1 cellular context compared by ENCODE assay signal in genomic region chr19:42450314-42450934, GRCh38.
TF ChIP-seq lines count a peak whose summit lies in the region.

No MANE protein-coding gene starts in this region.

TF ChIP-seq in K562, 482 proteins besides CTCF, POLR2A, EP300 and RAD21 (continued from another document and continues in another):
- no peak for TF ChIP-seq AFF4 (CRISPR knock-in tag; IDR thresholded peaks at IDR 0.05)
- TF ChIP-seq LEF1 (IDR thresholded peaks at IDR 0.05) = peak; percentile 84
- TF ChIP-seq ZBTB40 (IDR thresholded peaks at IDR 0.05) = 0 out of 2 replicates have a peak, but pooled peaks have one; percentile 40
- no peak for TF ChIP-seq ZBTB40 (CRISPR knock-in tag; IDR thresholded peaks at IDR 0.05)
- TF ChIP-seq NR2C1 (IDR thresholded peaks at IDR 0.05) = peak; percentile 81
- peak; percentile 87 for TF ChIP-seq NR2C1 (tag; IDR thresholded peaks at IDR 0.05)
- peak; percentile 87 for TF ChIP-seq CTBP1 (IDR thresholded peaks at IDR 0.05; ENCODE audit: borderline replicate concordance)
- TF ChIP-seq NR4A1 (CRISPR knock-in tag; IDR thresholded peaks at IDR 0.05) = no peak
- TF ChIP-seq NR4A1 (tag; IDR thresholded peaks at IDR 0.05) = no peak
- TF ChIP-seq ZNF511 (CRISPR knock-in tag; IDR thresholded peaks at IDR 0.05) = no peak
- 0 out of 2 replicates have a peak, but pooled peaks have one; percentile 29 for TF ChIP-seq KLF16 (IDR thresholded peaks at IDR 0.05)
- TF ChIP-seq NBN (IDR thresholded peaks at IDR 0.05; ENCODE audit: low read depth) = 0 out of 2 replicates have a peak, but pooled peaks have one; percentile 36
- no peak for TF ChIP-seq ZBTB9 (CRISPR knock-in tag; IDR thresholded peaks at IDR 0.05)
- TF ChIP-seq VEZF1 (CRISPR knock-in tag; IDR thresholded peaks at IDR 0.05) = peak; percentile 41; the same call in 1 of the 2 replicates
- TF ChIP-seq ZNF778 (CRISPR knock-in tag; IDR thresholded peaks at IDR 0.05) = no peak
- no peak for TF ChIP-seq IRF2 (CRISPR knock-in tag; IDR thresholded peaks at IDR 0.05)
- TF ChIP-seq SREBF1 (IDR thresholded peaks at IDR 0.05; ENCODE audit: borderline replicate concordance, low read depth, low read length) = no peak
- peak in 1 of 2 experiments; percentile 67; a peak in 2 of 4 replicates for TF ChIP-seq TBL1XR1 (IDR thresholded peaks at IDR 0.05; ENCODE audit: low read length in 2 of 2)
- TF ChIP-seq MBD2 (IDR thresholded peaks at IDR 0.05; ENCODE audit: borderline replicate concordance, low read depth) = peak; percentile 31; the same call in 1 of the 2 replicates
- TF ChIP-seq CBX1 (IDR thresholded peaks at IDR 0.05; ENCODE audit: low read depth) = no peak
- TF ChIP-seq PHTF2 (CRISPR knock-in tag; IDR thresholded peaks at IDR 0.05) = no peak
- peak; percentile 81 for TF ChIP-seq ELF1 (tag; IDR thresholded peaks at IDR 0.05)
- peak; percentile 36 for TF ChIP-seq PRDM10 (IDR thresholded peaks at IDR 0.05; ENCODE audit: partially characterized antibody)
- peak in 1 of 2 experiments; percentile 55; a peak in 1 of 4 replicates for TF ChIP-seq ARNT (IDR thresholded peaks at IDR 0.05)
- TF ChIP-seq ZNF354B (CRISPR knock-in tag; IDR thresholded peaks at IDR 0.05) = no peak
- TF ChIP-seq ETV5 (CRISPR knock-in tag; IDR thresholded peaks at IDR 0.05; ENCODE audit: low read depth) = peak; percentile 74
- TF ChIP-seq ARID3A (IDR thresholded peaks at IDR 0.05; ENCODE audit: borderline replicate concordance, low read depth, low read length) = 0 out of 2 replicates have a peak, but pooled peaks have one; percentile 61
- TF ChIP-seq ELF2 (CRISPR knock-in tag; IDR thresholded peaks at IDR 0.05) = 0 out of 2 replicates have a peak, but pooled peaks have one; percentile 39
- no peak for TF ChIP-seq HEY1 (CRISPR knock-in tag; IDR thresholded peaks at IDR 0.05; ENCODE audit: borderline replicate concordance)
- TF ChIP-seq ZNF766 (CRISPR knock-in tag; conservative IDR thresholded peaks at IDR 0.05) = no peak
- TF ChIP-seq GABPB1 (CRISPR knock-in tag; IDR thresholded peaks at IDR 0.05) = 0 out of 2 replicates have a peak, but pooled peaks have one; percentile 45
- TF ChIP-seq HDAC8 (tag; IDR thresholded peaks at IDR 0.05) = no peak
- no peak for TF ChIP-seq ZNF121 (CRISPR knock-in tag; conservative IDR thresholded peaks at IDR 0.05)
- TF ChIP-seq CEBPG (CRISPR knock-in tag; IDR thresholded peaks at IDR 0.05) = no peak
- peak; percentile 36 to 61; a peak in 3 of 4 replicates for TF ChIP-seq CEBPG (tag; conservative IDR thresholded peaks at IDR 0.05 in 1 of 2, IDR thresholded peaks at IDR 0.05 in 1 of 2)
- TF ChIP-seq MYC (IDR thresholded peaks at IDR 0.05; ENCODE audit: low read depth, low read length) = peak; percentile 45; the same call in 1 of the 2 replicates
- no peak for TF ChIP-seq MYC (CRISPR knock-in tag; IDR thresholded peaks at IDR 0.05; ENCODE audit: borderline replicate concordance, low read depth)
